1 cellular context compared by ENCODE assay signal in the genomic region with DNA sequence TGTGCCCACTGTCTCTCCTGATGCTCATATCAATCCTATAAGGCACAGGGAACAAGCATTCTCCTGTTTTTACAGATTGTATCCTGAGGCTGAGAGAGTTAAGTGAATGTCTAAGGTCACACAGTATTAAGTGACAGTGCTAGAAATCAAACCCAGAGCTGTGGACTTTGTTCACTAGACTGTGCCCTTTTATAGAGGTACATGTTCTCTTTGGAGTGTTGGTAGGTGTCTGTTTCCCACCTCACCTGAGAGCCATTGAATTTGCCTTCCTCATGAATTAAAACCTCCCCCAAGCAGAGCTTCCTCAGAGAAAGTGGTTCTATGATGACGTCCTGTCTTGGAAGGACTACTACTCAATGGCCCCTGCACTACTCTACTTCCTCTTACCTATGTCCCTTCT.
TF ChIP-seq lines count a peak whose summit lies in the region.

No MANE protein-coding gene starts in this region.

TF ChIP-seq in HepG2, 621 proteins besides CTCF, POLR2A, EP300 and RAD21 (continued from another document):
- TF ChIP-seq, protein P1, sequence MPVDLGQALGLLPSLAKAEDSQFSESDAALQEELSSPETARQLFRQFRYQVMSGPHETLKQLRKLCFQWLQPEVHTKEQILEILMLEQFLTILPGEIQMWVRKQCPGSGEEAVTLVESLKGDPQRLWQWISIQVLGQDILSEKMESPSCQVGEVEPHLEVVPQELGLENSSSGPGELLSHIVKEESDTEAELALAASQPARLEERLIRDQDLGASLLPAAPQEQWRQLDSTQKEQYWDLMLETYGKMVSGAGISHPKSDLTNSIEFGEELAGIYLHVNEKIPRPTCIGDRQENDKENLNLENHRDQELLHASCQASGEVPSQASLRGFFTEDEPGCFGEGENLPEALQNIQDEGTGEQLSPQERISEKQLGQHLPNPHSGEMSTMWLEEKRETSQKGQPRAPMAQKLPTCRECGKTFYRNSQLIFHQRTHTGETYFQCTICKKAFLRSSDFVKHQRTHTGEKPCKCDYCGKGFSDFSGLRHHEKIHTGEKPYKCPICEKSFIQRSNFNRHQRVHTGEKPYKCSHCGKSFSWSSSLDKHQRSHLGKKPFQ (CRISPR knock-in tag; IDR thresholded peaks at IDR 0.05; ENCODE audit: insufficient replicate concordance), result no peak
- TF ChIP-seq SNRNP70 (IDR thresholded peaks at IDR 0.05; ENCODE audit: low read depth, low read length), result no peak
